ENCODE assay signal across 14 cellular contexts in genomic region chr6:133743621-133744020, GRCh38.
DNase-seq lines count a peak whose midpoint lies in the region; ATAC-seq and TF ChIP-seq lines count a peak whose summit lies in the region.
"Had no signal": no experiment of that assay in that cellular context is flagged by ENCODE, and none has a peak within 500 bp of the region (broad histone marks: within the 10 kb centered on the region; RNA-seq: fewer than 3 reads in every experiment).

No MANE protein-coding gene starts in this region.

- no peak overlapping the region for H2AK9ac ChIP-seq in IMR-90 (replicated peaks; ENCODE audit: low read depth, low read length, poor library complexity)

- intact Hi-C loops in IMR-90 (cut with micrococcal nuclease), result loop anchor here (10.0 kb wide), 1 partner anchor 91 kb away; no protein-coding TSS in a partner anchor

- BruUV-seq in IMR-90 (replicated peaks; lab: Mats Ljungman, UMichigan), result no TSS peak

- no peak for TF ChIP-seq RAD21 in IMR-90 (IDR thresholded peaks at IDR 0.05; ENCODE audit: low read length)

- DNase-seq in DMS 273 treated with DMSO at 0.1 percent for 48 hours (lab: John Stamatoyannopoulos, UW) (peak; percentile 32), IMR-90 (no peak), cerebellar cortex (ENCODE audit: low spot score) (peak; percentile 82), D341Med (ENCODE audit: low spot score) (no peak), NCI-H226 (no peak), ecto neural progenitor cell (ENCODE audit: low spot score) (no peak)
- DNase-seq: AML-193; CD4-positive, alpha-beta T cell; GDM1; H9; Karpas-422; KBM-7 had no signal

- H3K27me3 ChIP-seq in IMR-90 (ENCODE audit: control insufficient read depth, insufficient read depth, low read length), result no peaks in the 10 kb centered on the region

- H3K9ac ChIP-seq in IMR-90 (ENCODE audit: low read depth, low read length), result no peak overlapping the region

- no peak overlapping the region for H2BK5ac ChIP-seq in IMR-90 (ENCODE audit: low read depth, low read length, poor library complexity, severe bottlenecking)

- H3K14ac ChIP-seq in IMR-90 (replicated peaks; ENCODE audit: low read depth, low read length), result no peak overlapping the region

- TF ChIP-seq CTCF in IMR-90 (conservative IDR thresholded peaks at IDR 0.05; ENCODE audit: low read depth, low read length), result no peak

- no peaks in the 10 kb centered on the region for H3K9me3 ChIP-seq in IMR-90 (ENCODE audit: control insufficient read depth, insufficient read depth, low read length)

- H2BK20ac ChIP-seq in IMR-90 (ENCODE audit: low read depth, low read length), result no peak overlapping the region

- dilution Hi-C loops in IMR-90 (cut with HindIII; ENCODE audit: low sequenced_read_pairs, unreplicated experiment), result no loop called here

- H3K4me3 ChIP-seq in IMR-90 (ENCODE audit: insufficient read depth, low read depth, low read length), result no peak overlapping the region

- no peaks in the 10 kb centered on the region for H3K79me1 ChIP-seq in IMR-90 (ENCODE audit: low read depth in 1 of 2, low read length in 2 of 2)

- H2BK120ac ChIP-seq in IMR-90 (ENCODE audit: low read depth, low read length), result peak overlapping the region; percentile 27; the same call in 1 of the 2 replicates

- no peak overlapping the region for H3K27ac ChIP-seq in IMR-90 (ENCODE audit: insufficient read depth, low read length)
- H3K27ac ChIP-seq: C4-2B, HL-60 had no signal

- no peak for ATAC-seq in IMR-90 (ENCODE audit: low read depth)

- H4K8ac ChIP-seq in IMR-90 (ENCODE audit: low read depth in 2 of 2, low read length in 2 of 2), result no peak overlapping the region

- H2AFZ ChIP-seq in IMR-90 (replicated peaks; ENCODE audit: low read length, poor library complexity), result no peak overlapping the region

- in situ Hi-C loops in IMR-90 (cut with MboI; ENCODE audit: low sequenced_read_pairs), result no loop called here

- H4K5ac ChIP-seq in IMR-90 (ENCODE audit: low read depth, low read length), result no peak overlapping the region

- H4K91ac ChIP-seq in IMR-90 (ENCODE audit: insufficient read depth, low read depth, low read length), result no peak overlapping the region

- H4K20me1 ChIP-seq in IMR-90 (ENCODE audit: insufficient read depth, low read length), result no peaks in the 10 kb centered on the region

- no peak overlapping the region for H3K23ac ChIP-seq in IMR-90 (ENCODE audit: low read depth, low read length)

- H3K4me1 ChIP-seq in IMR-90 (ENCODE audit: control insufficient read depth, insufficient read depth, low read length), result peaks cover 5% of the 10 kb centered on the region

- no peaks in the 10 kb centered on the region for H3K36me3 ChIP-seq in IMR-90 (ENCODE audit: control insufficient read depth, insufficient read depth, low read length)

- CTCF ChIA-PET in IMR-90 (lab: Yijun Ruan, JAX), result no interaction called here

- H2BK15ac ChIP-seq in IMR-90 (ENCODE audit: low read depth, low read length), result no peak overlapping the region; the same call in 2 of the 3 replicates

- no peak for TF ChIP-seq POLR2A in IMR-90 (IDR thresholded peaks at IDR 0.05; ENCODE audit: low read depth, low read length)

- peak overlapping the region; percentile 40; the same call in 1 of the 2 replicates for H2AK5ac ChIP-seq in IMR-90 (ENCODE audit: low read depth, low read length)

- no peak overlapping the region for H3K18ac ChIP-seq in IMR-90 (ENCODE audit: low read depth, low read length)

- WGBS in IMR-90 (ENCODE audit: extremely low coverage in 2 of 2, insufficient read length in 1 of 2), 2 experiments, result no CpG with 5 or more reads among the region's 2 CpGs

- POLR2A ChIA-PET in IMR-90 (lab: Charles Lee; ENCODE audit: unreplicated experiment), result no interaction called here

- no peak overlapping the region for H3K56ac ChIP-seq in IMR-90 (ENCODE audit: extremely low read depth, insufficient read depth, low read length)

- no peak overlapping the region for H3K4me2 ChIP-seq in IMR-90 (ENCODE audit: low read depth, low read length)

- H3K9me1 ChIP-seq in IMR-90 (ENCODE audit: insufficient read depth, low read length), result no peaks in the 10 kb centered on the region

- H3K4ac ChIP-seq in IMR-90 (ENCODE audit: low read depth, low read length), result no peak overlapping the region

TF ChIP-seq in IMR-90, 13 proteins besides CTCF, POLR2A, EP300 and RAD21:
- no peak for TF ChIP-seq MXI1 (IDR thresholded peaks at IDR 0.05; ENCODE audit: borderline replicate concordance, low read depth, low read length)
- TF ChIP-seq, protein P1, sequence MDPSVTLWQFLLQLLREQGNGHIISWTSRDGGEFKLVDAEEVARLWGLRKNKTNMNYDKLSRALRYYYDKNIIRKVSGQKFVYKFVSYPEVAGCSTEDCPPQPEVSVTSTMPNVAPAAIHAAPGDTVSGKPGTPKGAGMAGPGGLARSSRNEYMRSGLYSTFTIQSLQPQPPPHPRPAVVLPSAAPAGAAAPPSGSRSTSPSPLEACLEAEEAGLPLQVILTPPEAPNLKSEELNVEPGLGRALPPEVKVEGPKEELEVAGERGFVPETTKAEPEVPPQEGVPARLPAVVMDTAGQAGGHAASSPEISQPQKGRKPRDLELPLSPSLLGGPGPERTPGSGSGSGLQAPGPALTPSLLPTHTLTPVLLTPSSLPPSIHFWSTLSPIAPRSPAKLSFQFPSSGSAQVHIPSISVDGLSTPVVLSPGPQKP (IDR thresholded peaks at IDR 0.05; ENCODE audit: borderline replicate concordance, low read depth, low read length), result no peak
- no peak for TF ChIP-seq RFX5 (IDR thresholded peaks at IDR 0.05; ENCODE audit: low read depth, low read length)
- TF ChIP-seq MAZ (IDR thresholded peaks at IDR 0.05; ENCODE audit: borderline replicate concordance, low read depth, low read length), result no peak
- TF ChIP-seq NFE2L2 (IDR thresholded peaks at IDR 0.05; ENCODE audit: low read depth, low read length), result no peak
- no peak for TF ChIP-seq MAFK (IDR thresholded peaks at IDR 0.05; ENCODE audit: low read depth, low read length)
- TF ChIP-seq RCOR1 (IDR thresholded peaks at IDR 0.05; ENCODE audit: insufficient replicate concordance, low read length), result no peak
TF ChIP-seq in IMR-90: peak in this region for 0.

Comparison
In these comparisons a context has a peak if more than half of its experiments do, and no peak if none do; other contexts are left out.
1. DNase-seq: peak in DMS 273 treated with DMSO at 0.1 percent for 48 hours (single experiment) and cerebellar cortex (single experiment); none in IMR-90 (single experiment), D341Med (single experiment), NCI-H226 (single experiment) and ecto neural progenitor cell (single experiment).